1 cellular context compared by ENCODE assay signal in genomic region chr20:8144282-8145245, GRCh38.
TF ChIP-seq lines count a peak whose summit lies in the region.

No MANE protein-coding gene starts in this region.

TF ChIP-seq in HepG2, 621 proteins besides CTCF, POLR2A, EP300 and RAD21 (continued from another document and continues in another):
- TF ChIP-seq, protein P1, sequence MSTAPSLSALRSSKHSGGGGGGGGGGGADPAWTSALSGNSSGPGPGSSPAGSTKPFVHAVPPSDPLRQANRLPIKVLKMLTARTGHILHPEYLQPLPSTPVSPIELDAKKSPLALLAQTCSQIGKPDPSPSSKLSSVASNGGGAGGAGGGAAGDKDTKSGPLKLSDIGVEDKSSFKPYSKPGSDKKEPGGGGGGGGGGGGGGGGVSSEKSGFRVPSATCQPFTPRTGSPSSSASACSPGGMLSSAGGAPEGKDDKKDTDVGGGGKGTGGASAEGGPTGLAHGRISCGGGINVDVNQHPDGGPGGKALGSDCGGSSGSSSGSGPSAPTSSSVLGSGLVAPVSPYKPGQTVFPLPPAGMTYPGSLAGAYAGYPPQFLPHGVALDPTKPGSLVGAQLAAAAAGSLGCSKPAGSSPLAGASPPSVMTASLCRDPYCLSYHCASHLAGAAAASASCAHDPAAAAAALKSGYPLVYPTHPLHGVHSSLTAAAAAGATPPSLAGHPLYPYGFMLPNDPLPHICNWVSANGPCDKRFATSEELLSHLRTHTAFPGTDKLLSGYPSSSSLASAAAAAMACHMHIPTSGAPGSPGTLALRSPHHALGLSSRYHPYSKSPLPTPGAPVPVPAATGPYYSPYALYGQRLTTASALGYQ (CRISPR knock-in tag; IDR thresholded peaks at IDR 0.05) = peak; percentile 83; the same call in 1 of the 2 replicates
- peak; percentile 99 for TF ChIP-seq ZNF747 (CRISPR knock-in tag; IDR thresholded peaks at IDR 0.05; ENCODE audit: borderline replicate concordance)
- TF ChIP-seq, protein P2, sequence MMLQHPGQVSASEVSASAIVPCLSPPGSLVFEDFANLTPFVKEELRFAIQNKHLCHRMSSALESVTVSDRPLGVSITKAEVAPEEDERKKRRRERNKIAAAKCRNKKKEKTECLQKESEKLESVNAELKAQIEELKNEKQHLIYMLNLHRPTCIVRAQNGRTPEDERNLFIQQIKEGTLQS (CRISPR knock-in tag; IDR thresholded peaks at IDR 0.05) = peak; percentile 79
- TF ChIP-seq SSRP1 (CRISPR knock-in tag; IDR thresholded peaks at IDR 0.05) = peak; percentile 100
- TF ChIP-seq SRSF4 (IDR thresholded peaks at IDR 0.05; ENCODE audit: low read depth, low read length, poor library complexity, severe bottlenecking) = no peak
- TF ChIP-seq KLF6 (CRISPR knock-in tag; IDR thresholded peaks at IDR 0.05) = peak; percentile 97
- peak; percentile 97 for TF ChIP-seq ELF4 (CRISPR knock-in tag; IDR thresholded peaks at IDR 0.05; ENCODE audit: borderline replicate concordance)
- peak; percentile 71 for TF ChIP-seq ZFX (CRISPR knock-in tag; IDR thresholded peaks at IDR 0.05; ENCODE audit: low read depth)
- no peak for TF ChIP-seq ZNF367 (CRISPR knock-in tag; IDR thresholded peaks at IDR 0.05; ENCODE audit: borderline replicate concordance)
- peak; percentile 95 for TF ChIP-seq SOX13 (IDR thresholded peaks at IDR 0.05)
- peak in 1 of 2 experiments; percentile 98; a peak in 2 of 4 replicates for TF ChIP-seq SOX13 (CRISPR knock-in tag; conservative IDR thresholded peaks at IDR 0.05 in 1 of 2, IDR thresholded peaks at IDR 0.05 in 1 of 2)
- TF ChIP-seq, protein P3, sequence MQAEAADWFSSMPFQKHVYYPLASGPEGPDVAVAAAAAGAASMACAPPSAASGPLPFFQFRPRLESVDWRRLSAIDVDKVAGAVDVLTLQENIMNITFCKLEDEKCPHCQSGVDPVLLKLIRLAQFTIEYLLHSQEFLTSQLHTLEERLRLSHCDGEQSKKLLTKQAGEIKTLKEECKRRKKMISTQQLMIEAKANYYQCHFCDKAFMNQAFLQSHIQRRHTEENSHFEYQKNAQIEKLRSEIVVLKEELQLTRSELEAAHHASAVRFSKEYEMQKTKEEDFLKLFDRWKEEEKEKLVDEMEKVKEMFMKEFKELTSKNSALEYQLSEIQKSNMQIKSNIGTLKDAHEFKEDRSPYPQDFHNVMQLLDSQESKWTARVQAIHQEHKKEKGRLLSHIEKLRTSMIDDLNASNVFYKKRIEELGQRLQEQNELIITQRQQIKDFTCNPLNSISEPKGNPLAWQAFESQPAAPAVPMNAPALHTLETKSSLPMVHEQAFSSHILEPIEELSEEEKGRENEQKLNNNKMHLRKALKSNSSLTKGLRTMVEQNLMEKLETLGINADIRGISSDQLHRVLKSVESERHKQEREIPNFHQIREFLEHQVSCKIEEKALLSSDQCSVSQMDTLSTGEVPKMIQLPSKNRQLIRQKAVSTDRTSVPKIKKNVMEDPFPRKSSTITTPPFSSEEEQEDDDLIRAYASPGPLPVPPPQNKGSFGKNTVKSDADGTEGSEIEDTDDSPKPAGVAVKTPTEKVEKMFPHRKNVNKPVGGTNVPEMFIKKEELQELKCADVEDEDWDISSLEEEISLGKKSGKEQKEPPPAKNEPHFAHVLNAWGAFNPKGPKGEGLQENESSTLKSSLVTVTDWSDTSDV (CRISPR knock-in tag; IDR thresholded peaks at IDR 0.05) = no peak
- peak; percentile 98 for TF ChIP-seq MEF2D (CRISPR knock-in tag; IDR thresholded peaks at IDR 0.05)
- TF ChIP-seq HMG20B (CRISPR knock-in tag; conservative IDR thresholded peaks at IDR 0.05) = peak; percentile 96
- peak; percentile 97 for TF ChIP-seq PITX1 (CRISPR knock-in tag; IDR thresholded peaks at IDR 0.05)
- TF ChIP-seq ZSCAN21 (CRISPR knock-in tag; IDR thresholded peaks at IDR 0.05; ENCODE audit: borderline replicate concordance) = peak; percentile 73
- no peak for TF ChIP-seq ZNF251 (CRISPR knock-in tag; IDR thresholded peaks at IDR 0.05)
- TF ChIP-seq UBTF (CRISPR knock-in tag; IDR thresholded peaks at IDR 0.05) = peak; percentile 83
- peak; percentile 88; the same call in 1 of the 2 replicates for TF ChIP-seq ZMYM3 (CRISPR knock-in tag; IDR thresholded peaks at IDR 0.05)
- TF ChIP-seq ZNF24 (IDR thresholded peaks at IDR 0.05) = peak; percentile 88
- TF ChIP-seq BRF2 (CRISPR knock-in tag; IDR thresholded peaks at IDR 0.05) = peak; percentile 71
- peak; percentile 80 for TF ChIP-seq ETV6 (CRISPR knock-in tag; conservative IDR thresholded peaks at IDR 0.05)
- TF ChIP-seq ZNF816 (CRISPR knock-in tag; IDR thresholded peaks at IDR 0.05; ENCODE audit: borderline replicate concordance) = peak; percentile 98
- TF ChIP-seq, protein P4, sequence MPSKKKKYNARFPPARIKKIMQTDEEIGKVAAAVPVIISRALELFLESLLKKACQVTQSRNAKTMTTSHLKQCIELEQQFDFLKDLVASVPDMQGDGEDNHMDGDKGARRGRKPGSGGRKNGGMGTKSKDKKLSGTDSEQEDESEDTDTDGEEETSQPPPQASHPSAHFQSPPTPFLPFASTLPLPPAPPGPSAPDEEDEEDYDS (CRISPR knock-in tag; IDR thresholded peaks at IDR 0.05) = peak; percentile 61
- TF ChIP-seq ZBTB7B (CRISPR knock-in tag; IDR thresholded peaks at IDR 0.05) = peak; percentile 98
- TF ChIP-seq, protein P5, sequence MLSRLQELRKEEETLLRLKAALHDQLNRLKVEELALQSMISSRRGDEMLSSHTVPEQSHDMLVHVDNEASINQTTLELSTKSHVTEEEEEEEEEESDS (CRISPR knock-in tag; IDR thresholded peaks at IDR 0.05; ENCODE audit: borderline replicate concordance) = peak; percentile 88; the same call in 1 of the 2 replicates
- no peak for TF ChIP-seq ZNF180 (CRISPR knock-in tag; IDR thresholded peaks at IDR 0.05; ENCODE audit: borderline replicate concordance, low read depth)
- TF ChIP-seq SRSF9 (IDR thresholded peaks at IDR 0.05; ENCODE audit: borderline replicate concordance, insufficient read depth, low read depth, low read length, poor library complexity, severe bottlenecking) = no peak
- peak; percentile 94 for TF ChIP-seq NCOR1 (IDR thresholded peaks at IDR 0.05; ENCODE audit: borderline replicate concordance, low read length)
- TF ChIP-seq HNF4G (IDR thresholded peaks at IDR 0.05; ENCODE audit: borderline replicate concordance, low read depth, low read length) = peak; percentile 67; the same call in 1 of the 2 replicates
- peak; percentile 98 for TF ChIP-seq HNF4G (CRISPR knock-in tag; IDR thresholded peaks at IDR 0.05; ENCODE audit: borderline replicate concordance, low read depth)
- TF ChIP-seq ZNF121 (CRISPR knock-in tag; IDR thresholded peaks at IDR 0.05) = no peak
- no peak for TF ChIP-seq SNAI1 (CRISPR knock-in tag; IDR thresholded peaks at IDR 0.05; ENCODE audit: borderline replicate concordance)
- TF ChIP-seq NFATC3 (CRISPR knock-in tag; IDR thresholded peaks at IDR 0.05) = 0 out of 2 replicates have a peak, but pooled peaks have one; percentile 55
- TF ChIP-seq, protein P6, sequence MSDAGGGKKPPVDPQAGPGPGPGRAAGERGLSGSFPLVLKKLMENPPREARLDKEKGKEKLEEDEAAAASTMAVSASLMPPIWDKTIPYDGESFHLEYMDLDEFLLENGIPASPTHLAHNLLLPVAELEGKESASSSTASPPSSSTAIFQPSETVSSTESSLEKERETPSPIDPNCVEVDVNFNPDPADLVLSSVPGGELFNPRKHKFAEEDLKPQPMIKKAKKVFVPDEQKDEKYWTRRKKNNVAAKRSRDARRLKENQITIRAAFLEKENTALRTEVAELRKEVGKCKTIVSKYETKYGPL (CRISPR knock-in tag; IDR thresholded peaks at IDR 0.05) = 0 out of 2 replicates have a peak, but pooled peaks have one; percentile 81
- TF ChIP-seq ARNT (IDR thresholded peaks at IDR 0.05) = no peak
- peak; percentile 93 for TF ChIP-seq ZNF589 (CRISPR knock-in tag; conservative IDR thresholded peaks at IDR 0.05)
- no peak for TF ChIP-seq PRPF4 (IDR thresholded peaks at IDR 0.05; ENCODE audit: low read depth, low read length, poor library complexity, severe bottlenecking)
- peak; percentile 52; the same call in 1 of the 2 replicates for TF ChIP-seq EEA1 (CRISPR knock-in tag; IDR thresholded peaks at IDR 0.05; ENCODE audit: borderline replicate concordance)
- peak; percentile 95; the same call in 1 of the 2 replicates for TF ChIP-seq ZNF674 (CRISPR knock-in tag; IDR thresholded peaks at IDR 0.05; ENCODE audit: low read depth)
- TF ChIP-seq, protein P7, sequence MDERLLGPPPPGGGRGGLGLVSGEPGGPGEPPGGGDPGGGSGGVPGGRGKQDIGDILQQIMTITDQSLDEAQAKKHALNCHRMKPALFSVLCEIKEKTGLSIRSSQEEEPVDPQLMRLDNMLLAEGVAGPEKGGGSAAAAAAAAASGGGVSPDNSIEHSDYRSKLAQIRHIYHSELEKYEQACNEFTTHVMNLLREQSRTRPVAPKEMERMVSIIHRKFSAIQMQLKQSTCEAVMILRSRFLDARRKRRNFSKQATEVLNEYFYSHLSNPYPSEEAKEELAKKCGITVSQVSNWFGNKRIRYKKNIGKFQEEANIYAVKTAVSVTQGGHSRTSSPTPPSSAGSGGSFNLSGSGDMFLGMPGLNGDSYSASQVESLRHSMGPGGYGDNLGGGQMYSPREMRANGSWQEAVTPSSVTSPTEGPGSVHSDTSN (CRISPR knock-in tag; IDR thresholded peaks at IDR 0.05) = peak; percentile 69; the same call in 1 of the 2 replicates
- peak; percentile 92; the same call in 1 of the 2 replicates for TF ChIP-seq ZNF136 (CRISPR knock-in tag; IDR thresholded peaks at IDR 0.05; ENCODE audit: low read depth)
- TF ChIP-seq GATAD2A (CRISPR knock-in tag; IDR thresholded peaks at IDR 0.05) = peak; percentile 100
- TF ChIP-seq SRF (IDR thresholded peaks at IDR 0.05; ENCODE audit: low read depth, low read length) = peak; percentile 89
- no peak for TF ChIP-seq ZNF576 (CRISPR knock-in tag; IDR thresholded peaks at IDR 0.05)
- no peak for TF ChIP-seq PHB2 (IDR thresholded peaks at IDR 0.05; ENCODE audit: partially characterized antibody)
- peak; percentile 97 for TF ChIP-seq NR2F6 (IDR thresholded peaks at IDR 0.05)
- TF ChIP-seq NR2F6 (CRISPR knock-in tag; IDR thresholded peaks at IDR 0.05) = peak; percentile 97
- TF ChIP-seq ZBTB39 (CRISPR knock-in tag; IDR thresholded peaks at IDR 0.05) = peak; percentile 96
- peak; percentile 97 for TF ChIP-seq ZNF350 (CRISPR knock-in tag; IDR thresholded peaks at IDR 0.05; ENCODE audit: borderline replicate concordance, low read depth)
- TF ChIP-seq FOSL2 (CRISPR knock-in tag; IDR thresholded peaks at IDR 0.05) = peak; percentile 97
- TF ChIP-seq JUN (CRISPR knock-in tag; IDR thresholded peaks at IDR 0.05) = peak; percentile 97
- peak; percentile 99 for TF ChIP-seq MIXL1 (CRISPR knock-in tag; IDR thresholded peaks at IDR 0.05)
- peak; percentile 73; the same call in 1 of the 2 replicates for TF ChIP-seq ZNF879 (CRISPR knock-in tag; IDR thresholded peaks at IDR 0.05)
- TF ChIP-seq, protein P8, sequence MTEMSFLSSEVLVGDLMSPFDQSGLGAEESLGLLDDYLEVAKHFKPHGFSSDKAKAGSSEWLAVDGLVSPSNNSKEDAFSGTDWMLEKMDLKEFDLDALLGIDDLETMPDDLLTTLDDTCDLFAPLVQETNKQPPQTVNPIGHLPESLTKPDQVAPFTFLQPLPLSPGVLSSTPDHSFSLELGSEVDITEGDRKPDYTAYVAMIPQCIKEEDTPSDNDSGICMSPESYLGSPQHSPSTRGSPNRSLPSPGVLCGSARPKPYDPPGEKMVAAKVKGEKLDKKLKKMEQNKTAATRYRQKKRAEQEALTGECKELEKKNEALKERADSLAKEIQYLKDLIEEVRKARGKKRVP (CRISPR knock-in tag; IDR thresholded peaks at IDR 0.05) = peak; percentile 91 to 100
- TF ChIP-seq ZNF766 (CRISPR knock-in tag; IDR thresholded peaks at IDR 0.05; ENCODE audit: borderline replicate concordance) = peak; percentile 42; the same call in 1 of the 2 replicates
